9 cellular contexts compared by ENCODE assay signal in the genomic region with DNA sequence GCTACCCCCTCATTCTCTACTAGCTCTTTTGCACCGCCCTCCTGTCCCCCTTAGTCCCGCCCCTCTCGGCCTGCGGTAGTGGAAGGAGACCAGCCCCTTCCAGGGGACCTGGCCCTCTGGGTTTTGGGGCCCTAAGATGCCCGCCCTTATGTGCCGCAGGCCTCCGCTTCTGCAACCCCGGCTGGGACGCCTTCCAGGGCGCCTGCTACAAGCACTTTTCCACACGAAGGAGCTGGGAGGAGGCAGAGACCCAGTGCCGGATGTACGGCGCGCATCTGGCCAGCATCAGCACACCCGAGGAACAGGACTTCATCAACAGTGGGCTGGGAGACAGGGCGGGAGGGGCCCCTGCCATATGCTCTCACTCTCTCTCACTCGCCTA. TPM values are rescaled to one million over a fixed set of nuclear protein-coding genes. Genes with fewer than 3 reads are reported as not detected.
DNase-seq lines count a peak whose midpoint lies in the region; ATAC-seq and TF ChIP-seq lines count a peak whose summit lies in the region.
"Had no signal": no experiment of that assay in that cellular context is flagged by ENCODE, and none has a peak within 500 bp of the region (broad histone marks: within the 10 kb centered on the region; RNA-seq: fewer than 3 reads in every experiment).

No MANE protein-coding gene starts in this region.

- WGBS in ovary, 3 donors, result 1 to 3% (median 3%) methylated on average over 18 of the region's 18 CpGs

- H3K9ac ChIP-seq in NT2/D1 (ENCODE audit: insufficient read length, low read depth), result peak overlapping the region; percentile 12

- peaks cover 41% of the 10 kb centered on the region for H3K4me1 ChIP-seq in NT2/D1 (ENCODE audit: insufficient read depth, insufficient read length)
- no peaks in the 10 kb centered on the region for H3K4me1 ChIP-seq in ovary (ENCODE audit: insufficient read depth)

- no peak for TF ChIP-seq POLR2A in ovary (IDR thresholded peaks at IDR 0.05)

- H3K27ac ChIP-seq in ovary, result no peak overlapping the region
- H3K27ac ChIP-seq: adrenal gland had no signal

- intact Hi-C loops in ovary (cut with DNase I), result loop anchor here in 2 of 4 donors (2.0 to 10.0 kb wide), 3 partner anchors 30 to 199 kb away; no protein-coding TSS in a partner anchor

- no peaks in the 10 kb centered on the region for H3K36me3 ChIP-seq in NT2/D1 (ENCODE audit: insufficient read depth, insufficient read length, low read length)
- no peaks in the 10 kb centered on the region for H3K36me3 ChIP-seq in ovary
- H3K36me3 ChIP-seq: adrenal gland had no signal

- ATAC-seq in HG03457 (IDR thresholded peaks at IDR 0.05; ENCODE audit: unreplicated experiment), result no peak

- H3K4me3 ChIP-seq in NT2/D1 (ENCODE audit: insufficient read length, low read depth) (no peak overlapping the region), fibroblast of mammary gland (ENCODE audit: control insufficient read depth, low read depth, low read length) (peak overlapping the region; percentile 27), ovary (peak overlapping the region; percentile 39)

- no peaks in the 10 kb centered on the region for H3K9me3 ChIP-seq in NT2/D1 (ENCODE audit: insufficient read depth, low read length)
- no peaks in the 10 kb centered on the region for H3K9me3 ChIP-seq in ovary
- H3K9me3 ChIP-seq: adrenal gland had no signal

- H3K27me3 ChIP-seq in NT2/D1 (ENCODE audit: insufficient read depth, insufficient read length), result peaks cover 46% of the 10 kb centered on the region
- H3K27me3 ChIP-seq in ovary, result no peaks in the 10 kb centered on the region
- H3K27me3 ChIP-seq: adrenal gland had no signal

- DNase-seq in DMS 273 treated with DMSO at 0.1 percent for 48 hours (lab: John Stamatoyannopoulos, UW) (peak; percentile 67), NT2/D1 (ENCODE audit: low read depth, low spot score) (no peak), fibroblast of mammary gland (ENCODE audit: low read depth) (peak; percentile 28), ovary (peak in 2 of 5 donors; percentile 50 to 56), cortex of kidney (lab: John Stamatoyannopoulos, UW) (no peak), epidermal melanocyte (ENCODE audit: insufficient read length, low spot score) (no peak), GOT3 (lab: John Stamatoyannopoulos, UW) (no peak)

- no peak for TF ChIP-seq CTCF in fibroblast of mammary gland (conservative IDR thresholded peaks at IDR 0.05; ENCODE audit: control insufficient read depth, insufficient read depth, low read depth, low read length)
- TF ChIP-seq CTCF in ovary (IDR thresholded peaks at IDR 0.05), result no peak

- TF ChIP-seq EP300 in ovary (IDR thresholded peaks at IDR 0.05), result no peak

RNA-seq across cellular contexts. Expression of a gene that starts 14.9 kb away (rescaled TPM):
- total RNA-seq in ovary, result 1 to 10 TPM in 2 of 7 donors, under 1 TPM in 2, not detected in 3; 0.20 to 2.2 (median 1.0) TPM
- under 1 TPM; 0.11 to 0.43 TPM for polyA plus RNA-seq in ovary

RNA-seq across cellular contexts. Expression of a gene that starts 20.4 kb away (rescaled TPM):
- 10 to 100 TPM in 3 of 7 donors, 1 to 10 TPM in 4; 3.5 to 32.9 (median 9.8) TPM for total RNA-seq in ovary
- polyA plus RNA-seq in ovary, result 10 to 100 TPM; 13.5 to 31.7 TPM

RNA-seq across cellular contexts. Expression of a gene that starts 37.6 kb away (rescaled TPM):
- total RNA-seq in ovary, result 1 to 10 TPM in 5 of 7 donors, under 1 TPM in 2; 0.30 to 1.9 (median 1.2) TPM
- polyA plus RNA-seq in ovary, result 1 to 10 TPM in 1 of 2 donors, not detected in 1; 1.1 TPM

RNA-seq across cellular contexts. Expression of a gene that starts 48.6 kb away (rescaled TPM):
- total RNA-seq in ovary, result 10 to 100 TPM in 3 of 7 donors, 1 to 10 TPM in 4; 1.8 to 31.5 (median 5.5) TPM
- 10 to 100 TPM in 1 of 2 donors, 1 to 10 TPM in 1; 1.4 to 22.9 TPM for polyA plus RNA-seq in ovary

RNA-seq across cellular contexts. Expression of a gene that starts 55.5 kb away (rescaled TPM):
- total RNA-seq in ovary, result 10 to 100 TPM; 11.1 to 45.1 (median 22.8) TPM
- 10 to 100 TPM; 10.0 to 22.0 TPM for polyA plus RNA-seq in ovary

Comparison
In these comparisons a context has a peak if more than half of its experiments do, and no peak if none do; other contexts are left out.
1. DNase-seq: peak in DMS 273 treated with DMSO at 0.1 percent for 48 hours (single experiment) and fibroblast of mammary gland (single experiment); none in NT2/D1 (single experiment), cortex of kidney (single experiment), epidermal melanocyte (single experiment) and GOT3 (single experiment).